1 cellular context compared by ENCODE assay signal in genomic region chr2:39484620-39485495, GRCh38.
A peak's percentile ranks its signal among the peaks of the same experiment; 100 is the strongest.
TF ChIP-seq lines count a peak whose summit lies in the region.

No MANE protein-coding gene starts in this region.

TF ChIP-seq in SK-N-SH, 30 proteins besides CTCF, POLR2A, EP300 and RAD21 (continued from another document):
- TF ChIP-seq REST (IDR thresholded peaks at IDR 0.05; ENCODE audit: low read depth, low read length) (no peak), RCOR1 (IDR thresholded peaks at IDR 0.05; ENCODE audit: low read length) (0 out of 2 replicates have a peak, but pooled peaks have one; percentile 42), MAX (IDR thresholded peaks at IDR 0.05; ENCODE audit: low read depth) (no peak), MXI1 (IDR thresholded peaks at IDR 0.05; ENCODE audit: low read depth, low read length) (no peak), TEAD4 (IDR thresholded peaks at IDR 0.05; ENCODE audit: borderline replicate concordance, insufficient read depth) (no peak), YY1 (IDR thresholded peaks at IDR 0.05; ENCODE audit: low read depth) (no peak), SIN3A (IDR thresholded peaks at IDR 0.05; ENCODE audit: borderline replicate concordance, low read depth, low read length) (no peak)
TF ChIP-seq in SK-N-SH: peak in this region for 5.
